11 cellular contexts compared by ENCODE assay signal in genomic region chr3:107810195-107811071, GRCh38.
DNase-seq lines count a peak whose midpoint lies in the region; ATAC-seq, FAIRE-seq and TF ChIP-seq lines count a peak whose summit lies in the region.
"Had no signal": no experiment of that assay in that cellular context is flagged by ENCODE, and none has a peak within 500 bp of the region (broad histone marks: within the 10 kb centered on the region; RNA-seq: fewer than 3 reads in every experiment).

No MANE protein-coding gene starts in this region.

- peak in 1 of 7 experiments; percentile 5 for TF ChIP-seq CTCF in body of pancreas (IDR thresholded peaks at IDR 0.05)
- TF ChIP-seq CTCF in type B pancreatic cell (conservative IDR thresholded peaks at IDR 0.05), result no peak
- TF ChIP-seq CTCF in tibial nerve (IDR thresholded peaks at IDR 0.05), result no peak

- no peak overlapping the region for H3K4me3 ChIP-seq in body of pancreas
- H3K4me3 ChIP-seq in tibial nerve, result no peak overlapping the region
- H3K4me3 ChIP-seq: lung had no signal

- no peak for FAIRE-seq in urothelium cell line (lab: Jason Lieb, UNC)

- TF ChIP-seq POLR2A in body of pancreas (IDR thresholded peaks at IDR 0.05), result no peak
- TF ChIP-seq POLR2A in tibial nerve (IDR thresholded peaks at IDR 0.05), result no peak

- peak overlapping the region; percentile 15 for H3K27ac Mint-ChIP-seq in activated naive CD4-positive, alpha-beta T cell treated with anti-CD3 and anti-CD28 coated beads, Interleukin-2, amount 50 U/mL, for 24 hours
- H3K27ac Mint-ChIP-seq in type B pancreatic cell, result peak overlapping the region; percentile 66

- H3K27ac ChIP-seq in body of pancreas (peak overlapping the region in 3 of 4 donors; percentile 22 to 47 (median 45)), tibial nerve (no peak overlapping the region)
- H3K27ac ChIP-seq: VCaP had no signal

- no peak for DNase-seq in activated naive CD4-positive, alpha-beta T cell (lab: John Stamatoyannopoulos, UW)
- DNase-seq in HuH-7.5 (ENCODE audit: low spot score) (peak; percentile 35), body of pancreas (no peak), type B pancreatic cell (ENCODE audit: extremely low spot score, unreplicated experiment) (no peak), urothelium cell line (ENCODE audit: low spot score) (no peak), tibial nerve (ENCODE audit: low spot score in 2 of 2) (no peak), NCI-H187 (lab: John Stamatoyannopoulos, UW) (no peak)
- DNase-seq: NCI-H1105 treated with DMSO at 0.1 percent for 48 hours had no signal

- H3K4me1 ChIP-seq in body of pancreas (no peaks in the 10 kb centered on the region), tibial nerve (peaks cover 0 to 24% (median 0%) of the 10 kb centered on the region in 4 donors)

- TF ChIP-seq EP300 in tibial nerve (IDR thresholded peaks at IDR 0.05), result no peak

- intact Hi-C loops in body of pancreas (cut with DNase I), result no loop called here

- H3K27me3 ChIP-seq in body of pancreas, result no peaks in the 10 kb centered on the region
- no peaks in the 10 kb centered on the region for H3K27me3 ChIP-seq in tibial nerve

- H3K4me3 Mint-ChIP-seq in activated naive CD4-positive, alpha-beta T cell treated with anti-CD3 and anti-CD28 coated beads, Interleukin-2, amount 50 U/mL, for 24 hours, result no peak overlapping the region
- H3K4me3 Mint-ChIP-seq in type B pancreatic cell, result peak overlapping the region; percentile 39

- H3K9me3 ChIP-seq in body of pancreas, result no peaks in the 10 kb centered on the region
- H3K9me3 ChIP-seq in tibial nerve, result no peaks in the 10 kb centered on the region

- H3K9me3 Mint-ChIP-seq in activated naive CD4-positive, alpha-beta T cell treated with anti-CD3 and anti-CD28 coated beads, Interleukin-2, amount 50 U/mL, for 24 hours, result no peaks in the 10 kb centered on the region
- H3K9me3 Mint-ChIP-seq in type B pancreatic cell, result no peaks in the 10 kb centered on the region

- WGBS in body of pancreas, 2 donors, result 57 to 61% methylated on average over 8 of the region's 8 CpGs
- WGBS in tibial nerve, 2 donors, result 84 to 89% methylated on average over 8 of the region's 8 CpGs

- H3K36me3 Mint-ChIP-seq in activated naive CD4-positive, alpha-beta T cell treated with anti-CD3 and anti-CD28 coated beads, Interleukin-2, amount 50 U/mL, for 24 hours, result peaks cover 2% of the 10 kb centered on the region
- H3K36me3 Mint-ChIP-seq in type B pancreatic cell, result peaks cover 12% of the 10 kb centered on the region

- H3K27me3 Mint-ChIP-seq in activated naive CD4-positive, alpha-beta T cell treated with anti-CD3 and anti-CD28 coated beads, Interleukin-2, amount 50 U/mL, for 24 hours, result no peaks in the 10 kb centered on the region
- H3K27me3 Mint-ChIP-seq in type B pancreatic cell, result no peaks in the 10 kb centered on the region

- H3K4me1 Mint-ChIP-seq in activated naive CD4-positive, alpha-beta T cell treated with anti-CD3 and anti-CD28 coated beads, Interleukin-2, amount 50 U/mL, for 24 hours, result peaks cover 20% of the 10 kb centered on the region
- peaks cover 20% of the 10 kb centered on the region for H3K4me1 Mint-ChIP-seq in type B pancreatic cell (ENCODE audit: unreplicated experiment)

- peak; percentile 53 for ATAC-seq in body of pancreas

- peaks cover 0 to 5% of the 10 kb centered on the region in 2 donors for H3K36me3 ChIP-seq in body of pancreas (replicated peaks in 1 of 2; ENCODE audit: insufficient read depth in 1 of 2, low read depth in 2 of 2)
- H3K36me3 ChIP-seq in tibial nerve, result peaks cover 0 to 31% (median 0%) of the 10 kb centered on the region in 3 donors

Comparison
In these comparisons a context has a peak if more than half of its experiments do, and no peak if none do; other contexts are left out.
1. H3K27ac ChIP-seq: peak in body of pancreas (3 of 4); none in tibial nerve (0 of 4).